1 cellular context compared by ENCODE assay signal in the genomic region with DNA sequence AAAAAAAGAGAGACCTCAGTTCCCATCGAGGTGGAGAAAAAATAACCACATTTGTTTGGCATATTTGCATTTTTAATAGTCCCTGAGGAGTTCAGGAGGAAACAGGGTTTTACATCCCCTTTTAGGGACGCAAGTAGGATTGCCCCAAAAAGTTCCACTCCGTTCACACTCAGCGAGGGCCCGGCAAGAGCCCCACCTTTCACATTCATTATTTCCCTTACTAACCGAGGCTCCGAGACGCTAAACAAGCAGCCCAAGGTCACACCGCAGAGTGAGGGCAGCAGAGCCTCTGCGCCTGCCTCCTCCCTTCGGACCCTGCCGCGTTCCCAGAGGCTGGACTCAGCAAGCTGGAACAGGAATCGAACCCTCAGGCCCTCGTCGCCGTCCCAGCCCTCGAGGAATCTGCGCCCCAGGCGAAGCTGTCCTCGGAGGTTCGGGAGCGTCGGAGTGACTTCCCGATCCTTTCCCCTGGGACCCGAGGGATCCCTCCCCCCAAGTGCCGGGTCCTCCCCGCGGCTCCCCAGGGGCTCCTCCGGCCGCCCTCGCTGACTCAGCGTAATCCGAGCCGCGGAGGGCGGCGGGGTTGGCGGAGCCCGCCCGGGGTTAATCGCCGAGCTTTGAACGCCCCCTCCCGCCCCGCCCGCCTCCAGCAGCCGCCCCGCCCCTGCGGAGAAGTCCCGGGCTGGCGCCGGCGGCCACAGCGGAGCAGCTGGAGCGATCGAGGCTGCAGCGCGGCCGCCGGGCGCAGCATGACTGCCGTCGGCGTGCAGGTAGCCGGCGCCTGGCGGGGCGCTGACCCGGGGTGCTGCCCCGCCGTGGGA.
TF ChIP-seq lines count a peak whose summit lies in the region.

A gene with protein sequence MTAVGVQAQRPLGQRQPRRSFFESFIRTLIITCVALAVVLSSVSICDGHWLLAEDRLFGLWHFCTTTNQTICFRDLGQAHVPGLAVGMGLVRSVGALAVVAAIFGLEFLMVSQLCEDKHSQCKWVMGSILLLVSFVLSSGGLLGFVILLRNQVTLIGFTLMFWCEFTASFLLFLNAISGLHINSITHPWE (plus strand): TSS at position 700 of the 821 bp plus-strand sequence. CDS start 50 bp downstream, at position 750.

TF ChIP-seq in WTC11, 78 proteins besides CTCF, POLR2A, EP300 and RAD21 (continued from another document):
- TF ChIP-seq, protein P1, sequence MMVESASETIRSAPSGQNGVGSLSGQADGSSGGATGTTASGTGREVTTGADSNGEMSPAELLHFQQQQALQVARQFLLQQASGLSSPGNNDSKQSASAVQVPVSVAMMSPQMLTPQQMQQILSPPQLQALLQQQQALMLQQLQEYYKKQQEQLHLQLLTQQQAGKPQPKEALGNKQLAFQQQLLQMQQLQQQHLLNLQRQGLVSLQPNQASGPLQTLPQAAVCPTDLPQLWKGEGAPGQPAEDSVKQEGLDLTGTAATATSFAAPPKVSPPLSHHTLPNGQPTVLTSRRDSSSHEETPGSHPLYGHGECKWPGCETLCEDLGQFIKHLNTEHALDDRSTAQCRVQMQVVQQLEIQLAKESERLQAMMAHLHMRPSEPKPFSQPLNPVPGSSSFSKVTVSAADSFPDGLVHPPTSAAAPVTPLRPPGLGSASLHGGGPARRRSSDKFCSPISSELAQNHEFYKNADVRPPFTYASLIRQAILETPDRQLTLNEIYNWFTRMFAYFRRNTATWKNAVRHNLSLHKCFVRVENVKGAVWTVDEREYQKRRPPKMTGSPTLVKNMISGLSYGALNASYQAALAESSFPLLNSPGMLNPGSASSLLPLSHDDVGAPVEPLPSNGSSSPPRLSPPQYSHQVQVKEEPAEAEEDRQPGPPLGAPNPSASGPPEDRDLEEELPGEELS (CRISPR knock-in tag; IDR thresholded peaks at IDR 0.05) = no peak
- TF ChIP-seq, protein P2, sequence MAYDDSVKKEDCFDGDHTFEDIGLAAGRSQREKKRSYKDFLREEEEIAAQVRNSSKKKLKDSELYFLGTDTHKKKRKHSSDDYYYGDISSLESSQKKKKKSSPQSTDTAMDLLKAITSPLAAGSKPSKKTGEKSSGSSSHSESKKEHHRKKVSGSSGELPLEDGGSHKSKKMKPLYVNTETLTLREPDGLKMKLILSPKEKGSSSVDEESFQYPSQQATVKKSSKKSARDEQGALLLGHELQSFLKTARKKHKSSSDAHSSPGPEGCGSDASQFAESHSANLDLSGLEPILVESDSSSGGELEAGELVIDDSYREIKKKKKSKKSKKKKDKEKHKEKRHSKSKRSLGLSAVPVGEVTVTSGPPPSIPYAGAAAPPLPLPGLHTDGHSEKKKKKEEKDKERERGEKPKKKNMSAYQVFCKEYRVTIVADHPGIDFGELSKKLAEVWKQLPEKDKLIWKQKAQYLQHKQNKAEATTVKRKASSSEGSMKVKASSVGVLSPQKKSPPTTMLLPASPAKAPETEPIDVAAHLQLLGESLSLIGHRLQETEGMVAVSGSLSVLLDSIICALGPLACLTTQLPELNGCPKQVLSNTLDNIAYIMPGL (CRISPR knock-in tag; IDR thresholded peaks at IDR 0.05) = peak; percentile 66; the same call in 1 of the 2 replicates
